28 cellular contexts compared by ENCODE assay signal in the genomic region with DNA sequence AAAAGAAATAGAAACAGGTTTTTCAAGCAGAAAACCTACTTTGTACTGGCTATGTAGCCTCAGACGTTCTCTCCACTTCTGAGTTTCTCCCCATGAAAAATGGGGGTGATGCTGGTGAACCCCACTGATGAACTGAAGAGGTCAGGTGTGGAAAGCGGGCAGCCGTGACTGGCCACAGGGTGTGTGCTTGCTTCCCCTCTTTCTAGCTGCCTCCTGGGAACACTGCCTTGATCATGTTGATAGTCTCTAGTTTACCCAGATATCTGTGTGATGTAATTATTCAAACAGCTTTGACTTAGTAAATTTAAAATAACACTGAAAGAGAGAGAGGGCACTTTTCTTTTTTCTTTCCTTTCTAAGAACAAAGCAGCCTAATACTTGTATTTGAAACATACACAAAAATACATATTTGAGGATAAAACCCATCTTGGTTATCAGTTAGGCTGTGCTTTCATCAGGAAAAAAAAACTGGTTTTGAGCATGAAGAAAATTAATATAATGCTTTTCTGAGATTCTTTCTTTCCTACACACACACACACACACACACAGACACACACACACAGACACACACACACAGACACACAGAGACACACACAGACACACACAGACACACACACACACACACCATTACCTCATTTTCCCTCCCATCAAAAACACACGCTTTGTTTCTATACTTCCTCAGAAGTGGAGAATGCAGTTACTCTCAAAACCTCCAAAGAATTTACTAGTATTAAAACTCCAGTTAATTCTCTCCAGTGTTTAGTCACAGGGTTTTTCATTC.
DNase-seq lines count a peak whose midpoint lies in the region; ATAC-seq, FAIRE-seq and TF ChIP-seq lines count a peak whose summit lies in the region.
"Had no signal": no experiment of that assay in that cellular context is flagged by ENCODE, and none has a peak within 500 bp of the region (broad histone marks: within the 10 kb centered on the region; RNA-seq: fewer than 3 reads in every experiment).

No MANE protein-coding gene starts in this region.

- H3K27me3 Mint-ChIP-seq in activated T-cell treated with anti-CD3 and anti-CD28 coated beads, Interleukin-2, amount 50 U/mL, for 24 hours = no peaks in the 10 kb centered on the region
- H3K27me3 Mint-ChIP-seq: effector memory CD8-positive, alpha-beta T cell had no signal

- FAIRE-seq in islet of Langerhans (lab: Jason Lieb, UNC) = peak; percentile 75
- FAIRE-seq: GM19239, TTC549 had no signal

- H3K27ac ChIP-seq in GM23248 = no peak overlapping the region
- H3K27ac ChIP-seq in ovary = no peak overlapping the region
- no peak overlapping the region for H3K27ac ChIP-seq in Peyer's patch
- H3K27ac ChIP-seq: BLaER1 treated with 17β-estradiol and CSF1 and Interleukin-3, amounts not matched to agents 10 nM and 100 nM; coronary artery; esophagus muscularis mucosa; gastrocnemius medialis; left ventricle myocardium inferior had no signal

- H3K9ac ChIP-seq in GM23248 = no peak overlapping the region
- H3K9ac ChIP-seq: BLaER1 treated with 17β-estradiol and CSF1 and Interleukin-3, amounts not matched to agents 10 nM and 100 nM had no signal

- WGBS in GM23248 (ENCODE audit: low coverage in 1 of 2, low lambda C conversion rate in 2 of 2, missing lambda C conversion rate in 2 of 2), 2 experiments = 83 to 84% methylated on average over 4 of the region's 4 CpGs
- WGBS in ovary, 3 donors = 60 to 73% (median 62%) methylated on average over 4 of the region's 4 CpGs

- no peaks in the 10 kb centered on the region for H3K79me2 ChIP-seq in GM23248 (ENCODE audit: insufficient read depth)

- no peaks in the 10 kb centered on the region for H3K4me1 Mint-ChIP-seq in activated T-cell treated with anti-CD3 and anti-CD28 coated beads, Interleukin-2, amount 50 U/mL, for 24 hours (ENCODE audit: low read depth)
- H3K4me1 Mint-ChIP-seq: stimulated activated effector memory CD8-positive, alpha-beta T cell treated with anti-CD3 and anti-CD28 coated beads, Interleukin-12 subunit alpha, Interleukin-12 subunit beta, amount 100 ng/mL, for 72 hours had no signal

- H2AFZ ChIP-seq in GM23248 = 0 out of 2 replicates have a peak overlapping the region, but pooled peaks have one; percentile 20

- no peaks in the 10 kb centered on the region for H3K9me3 ChIP-seq in GM23248 (ENCODE audit: low read depth)
- H3K9me3 ChIP-seq in ovary = no peaks in the 10 kb centered on the region
- no peaks in the 10 kb centered on the region for H3K9me3 ChIP-seq in Peyer's patch
- H3K9me3 ChIP-seq: BLaER1 treated with 17β-estradiol and CSF1 and Interleukin-3, amounts not matched to agents 10 nM and 100 nM; esophagus muscularis mucosa; gastrocnemius medialis; left ventricle myocardium inferior had no signal

- intact Hi-C loops in ovary (cut with DNase I) = no loop called here
- intact Hi-C loops in left ventricle myocardium superior (cut with micrococcal nuclease) = no loop called here

- in situ Hi-C loops in GM23248 (cut with MboI) = no loop called here

- H3K27ac Mint-ChIP-seq in activated T-cell treated with anti-CD3 and anti-CD28 coated beads, Interleukin-2, amount 50 U/mL, for 24 hours = no peak overlapping the region
- H3K27ac Mint-ChIP-seq: effector memory CD8-positive, alpha-beta T cell; stimulated activated effector memory CD8-positive, alpha-beta T cell treated with anti-CD3 and anti-CD28 coated beads, Interleukin-12 subunit alpha, Interleukin-12 subunit beta, amount 100 ng/mL, for 72 hours had no signal

- TF ChIP-seq EP300 in ovary (IDR thresholded peaks at IDR 0.05) = no peak

- no peaks in the 10 kb centered on the region for H3K9me2 ChIP-seq in GM23248 (ENCODE audit: insufficient read depth)

- peak; percentile 3 for DNase-seq in GM23248
- peak; percentile 25 for DNase-seq in NCI-H748 treated with DMSO at 0.1 percent for 48 hours (lab: John Stamatoyannopoulos, UW)
- no peak for DNase-seq in ovary
- no peak for DNase-seq in Peyer's patch
- no peak for DNase-seq in left ventricle myocardium superior
- no peak for DNase-seq in activated T-cell treated with anti-CD3 and anti-CD28 coated beads, Interleukin-2, amount 50 U/mL, for 24 hours
- DNase-seq: ACHN; activated CD4-positive, alpha-beta T cell treated with anti-CD3 and anti-CD28 coated beads for 1 hour; activated naive CD4-positive, alpha-beta T cell treated with Interleukin-2 at 50 U/mL for 16 hours; activated T-cell treated with anti-CD3 and anti-CD28 coated beads, Interleukin-2, amount 50 U/mL, for 1 hour; effector memory CD8-positive, alpha-beta T cell; EL; gastrocnemius medialis; hypothalamus; KBM-7; left ventricle myocardium inferior; MM.1S; NCI-H1417 treated with DMSO at 0.1 percent for 48 hours; NCI-H446 treated with DMSO at 0.1 percent for 48 hours; stimulated activated CD4-positive, alpha-beta T cell treated with anti-CD3 and anti-CD28 coated beads, Interleukin-2, amount 100 ng/mL, for 48 hours had no signal

- H3K36me3 ChIP-seq in GM23248 (ENCODE audit: low read depth) (no peaks in the 10 kb centered on the region), ovary (no peaks in the 10 kb centered on the region), Peyer's patch (peaks cover 0 to 3% (median 0%) of the 10 kb centered on the region in 3 donors)
- H3K36me3 ChIP-seq: esophagus muscularis mucosa, gastrocnemius medialis, left ventricle myocardium inferior had no signal

- H3K4me3 ChIP-seq in GM23248 = no peak overlapping the region
- H3K4me3 ChIP-seq in ovary = peak overlapping the region; percentile 2
- no peak overlapping the region for H3K4me3 ChIP-seq in Peyer's patch
- H3K4me3 ChIP-seq: BLaER1 treated with 17β-estradiol and CSF1 and Interleukin-3, amounts not matched to agents 10 nM and 100 nM; coronary artery; esophagus muscularis mucosa; gastrocnemius medialis; left ventricle myocardium inferior had no signal

- H4K20me1 ChIP-seq in GM23248 (ENCODE audit: insufficient read depth) = no peaks in the 10 kb centered on the region
- H4K20me1 ChIP-seq: BLaER1 treated with 17β-estradiol and CSF1 and Interleukin-3, amounts not matched to agents 10 nM and 100 nM had no signal

- no peaks in the 10 kb centered on the region for H3K36me3 Mint-ChIP-seq in activated T-cell treated with anti-CD3 and anti-CD28 coated beads, Interleukin-2, amount 50 U/mL, for 24 hours (ENCODE audit: low read depth)
- H3K36me3 Mint-ChIP-seq: stimulated activated effector memory CD8-positive, alpha-beta T cell treated with anti-CD3 and anti-CD28 coated beads, Interleukin-12 subunit alpha, Interleukin-12 subunit beta, amount 100 ng/mL, for 72 hours had no signal

- H3K27me3 ChIP-seq in GM23248 (replicated peaks; ENCODE audit: insufficient read depth) (no peaks in the 10 kb centered on the region), ovary (no peaks in the 10 kb centered on the region), Peyer's patch (no peaks in the 10 kb centered on the region)
- H3K27me3 ChIP-seq: BLaER1 treated with 17β-estradiol and CSF1 and Interleukin-3, amounts not matched to agents 10 nM and 100 nM; esophagus muscularis mucosa; gastrocnemius medialis had no signal

- no peak overlapping the region for H3K4me3 Mint-ChIP-seq in activated T-cell treated with anti-CD3 and anti-CD28 coated beads, Interleukin-2, amount 50 U/mL, for 24 hours
- H3K4me3 Mint-ChIP-seq: effector memory CD8-positive, alpha-beta T cell; stimulated activated effector memory CD8-positive, alpha-beta T cell treated with anti-CD3 and anti-CD28 coated beads, Interleukin-12 subunit alpha, Interleukin-12 subunit beta, amount 100 ng/mL, for 72 hours had no signal

- TF ChIP-seq POLR2A in ovary (IDR thresholded peaks at IDR 0.05) (no peak), Peyer's patch (IDR thresholded peaks at IDR 0.05) (no peak)

- ATAC-seq in GM21528 (IDR thresholded peaks at IDR 0.05; ENCODE audit: low FRiP score, unreplicated experiment) = no peak
- ATAC-seq in left ventricle myocardium superior = no peak
- ATAC-seq: effector memory CD8-positive, alpha-beta T cell; gastrocnemius medialis; stimulated activated effector memory CD8-positive, alpha-beta T cell treated with anti-CD3 and anti-CD28 coated beads, Interleukin-12 subunit alpha, Interleukin-12 subunit beta, amount 100 ng/mL, for 72 hours had no signal

- TF ChIP-seq CTCF in ovary (IDR thresholded peaks at IDR 0.05) (no peak), Peyer's patch (IDR thresholded peaks at IDR 0.05) (no peak)

- no peaks in the 10 kb centered on the region for H3K9me3 Mint-ChIP-seq in activated T-cell treated with anti-CD3 and anti-CD28 coated beads, Interleukin-2, amount 50 U/mL, for 24 hours

- H3K4me2 ChIP-seq in GM23248 (ENCODE audit: unreplicated experiment) = no peak overlapping the region
- H3K4me2 ChIP-seq: BLaER1 treated with 17β-estradiol and CSF1 and Interleukin-3, amounts not matched to agents 10 nM and 100 nM had no signal

- H3K4me1 ChIP-seq in GM23248 (ENCODE audit: insufficient read depth) (no peaks in the 10 kb centered on the region), ovary (ENCODE audit: insufficient read depth) (no peaks in the 10 kb centered on the region), Peyer's patch (no peaks in the 10 kb centered on the region)
- H3K4me1 ChIP-seq: BLaER1 treated with 17β-estradiol and CSF1 and Interleukin-3, amounts not matched to agents 10 nM and 100 nM; gastrocnemius medialis; left ventricle myocardium inferior had no signal

- H3F3A ChIP-seq in GM23248 (ENCODE audit: insufficient read depth) = no peaks in the 10 kb centered on the region

Comparison
In these comparisons a context has a peak if more than half of its experiments do, and no peak if none do; other contexts are left out.
1. DNase-seq: peak in GM23248 (single experiment) and NCI-H748 treated with DMSO at 0.1 percent for 48 hours (single experiment); none in ovary (0 of 5), Peyer's patch (0 of 3), left ventricle myocardium superior (single experiment) and activated T-cell treated with anti-CD3 and anti-CD28 coated beads, Interleukin-2, amount 50 U/mL, for 24 hours (single experiment).